Comparison of ENCODE assay signal across 22 cellular contexts in genomic region chr4:84378277-84378838, GRCh38.
"Had no signal": no experiment of that assay in that cellular context is flagged by ENCODE, and none has a peak within 500 bp of the region (broad histone marks: within the 10 kb centered on the region; RNA-seq: fewer than 3 reads in every experiment).

No MANE protein-coding gene starts in this region.

- H3K79me2 ChIP-seq: hepatocyte, parathyroid adenoma had no signal

- ATAC-seq: left cardiac atrium; lower lobe of right lung; natural killer cell; sciatic nerve; stimulated activated memory B cell treated with anti-CD40 and anti-IgM and Interleukin-4, amounts not matched to agents 10 μg/mL and 1 μg/mL and 100 μg/mL, for 72 hours had no signal

- DNase-seq: effector memory CD4-positive, alpha-beta T cell; head of caudate nucleus; kidney; left cardiac atrium; left ventricle myocardium inferior; lower lobe of right lung; natural killer cell; retina; spleen; stimulated activated CD4-positive, alpha-beta T cell treated with anti-CD3 and anti-CD28 coated beads, Interleukin-15, amount 100 ng/mL, for 24 hours; stimulated activated CD4-positive, alpha-beta T cell treated with anti-CD3 and anti-CD28 coated beads, Interleukin-1b, Interleukin-23, amount 100 ng/mL, for 48 hours; stimulated activated CD4-positive, alpha-beta T cell treated with anti-CD3 and anti-CD28 coated beads, Interleukin-4, amount 100 ng/mL, for 24 hours; tibial artery; upper lobe of left lung; uterus had no signal

- H3K4me3 ChIP-seq: esophagus muscularis mucosa, hepatocyte, left ventricle myocardium inferior, lower lobe of right lung, prostate gland, spleen, tibial artery, upper lobe of left lung, uterus had no signal

- H2AFZ ChIP-seq: hepatocyte, parathyroid adenoma had no signal

- H3K4me2 ChIP-seq: hepatocyte had no signal

- H3K27me3 ChIP-seq: esophagus muscularis mucosa, tibial artery, upper lobe of left lung, uterus had no signal

- H3K36me3 ChIP-seq: esophagus muscularis mucosa, left ventricle myocardium inferior, lower lobe of right lung, prostate gland, spleen, tibial artery, upper lobe of left lung, uterus had no signal

- H3K27ac ChIP-seq: epithelial cell of prostate, esophagus muscularis mucosa, hepatocyte, left ventricle myocardium inferior, lower lobe of right lung, parathyroid adenoma, prostate gland, spleen, tibial artery, upper lobe of left lung, uterus had no signal

- H3K4me1 ChIP-seq: esophagus muscularis mucosa, left ventricle myocardium inferior, lower lobe of right lung, parathyroid adenoma, prostate gland, spleen, tibial artery, upper lobe of left lung, uterus had no signal

- H3K9ac ChIP-seq: parathyroid adenoma had no signal

- H3K9me3 ChIP-seq: esophagus muscularis mucosa, left ventricle myocardium inferior, lower lobe of right lung, prostate gland, spleen, tibial artery, upper lobe of left lung, uterus had no signal

- FAIRE-seq: kidney had no signal
